20 cellular contexts compared by ENCODE assay signal in genomic region chr19:35454663-35455062, GRCh38. TPM values are rescaled to one million over a fixed set of nuclear protein-coding genes. Genes with fewer than 3 reads are reported as not detected.
DNase-seq lines count a peak whose midpoint lies in the region; ATAC-seq, FAIRE-seq and TF ChIP-seq lines count a peak whose summit lies in the region.
"Had no signal": no experiment of that assay in that cellular context is flagged by ENCODE, and none has a peak within 500 bp of the region (broad histone marks: within the 10 kb centered on the region; RNA-seq: fewer than 3 reads in every experiment).

No MANE protein-coding gene starts in this region.

- no peak overlapping the region for H3K4me3 ChIP-seq in A549
- no peak overlapping the region for H3K4me3 ChIP-seq in HepG2 (replicated peaks in 1 of 3; ENCODE audit: insufficient read depth in 1 of 3, low read depth in 2 of 3, low read length in 3 of 3)
- H3K4me3 ChIP-seq in MG63: no peak overlapping the region

- FAIRE-seq in A549 (lab: Jason Lieb, UNC) (peak; percentile 28), GM12891 (lab: Jason Lieb, UNC) (peak; percentile 69), HepG2 (lab: Jason Lieb, UNC) (no peak)
- FAIRE-seq: D721Med, G401.6 had no signal

- TF ChIP-seq RAD21 in A549 (conservative IDR thresholded peaks at IDR 0.05 in 1 of 2, IDR thresholded peaks at IDR 0.05 in 1 of 2) (no peak), HepG2 (CRISPR knock-in tag; IDR thresholded peaks at IDR 0.05) (no peak)

- DNase-seq in A549 (ENCODE audit: low read depth in 1 of 2, low spot score in 1 of 2): no peak
- DNase-seq in GM12891 (ENCODE audit: insufficient read length, low spot score): no peak
- no peak for DNase-seq in HepG2 (ENCODE audit: low spot score)
- no peak for DNase-seq in progenitor cell of endocrine pancreas (ENCODE audit: low spot score, unreplicated experiment)
- no peak for DNase-seq in head of caudate nucleus
- no peak for DNase-seq in MG63
- DNase-seq: ACHN; BE2C; C1 segment of cervical spinal cord; Caco-2; CD4-positive, CD25-positive, alpha-beta regulatory T cell; CD8-positive, alpha-beta memory T cell; GOT3; H7; HFFc6 had no signal

- no peak for ATAC-seq in A549
- no peak for ATAC-seq in HepG2
- no peak for ATAC-seq in HG02798 (IDR thresholded peaks at IDR 0.05; ENCODE audit: poor library complexity, unreplicated experiment)
- ATAC-seq: HCT116 had no signal

- BruUV-seq in HepG2 (replicated peaks; lab: Mats Ljungman, UMichigan): no TSS peak

- H3K4me1 ChIP-seq in A549 (peaks cover 14% of the 10 kb centered on the region), HepG2 (ENCODE audit: insufficient read depth, low read length) (peaks cover 55% of the 10 kb centered on the region)

- H3K79me2 ChIP-seq in HepG2 (ENCODE audit: insufficient read depth, low read length): no peaks in the 10 kb centered on the region

- no peak overlapping the region for H3K9ac ChIP-seq in HepG2 (ENCODE audit: insufficient read depth, low read depth, low read length)

- no peak overlapping the region for H3K27ac ChIP-seq in A549
- no peak overlapping the region for H3K27ac ChIP-seq in HepG2 (ENCODE audit: extremely low read length, insufficient read depth, low read length)

- H3K27me3 ChIP-seq in HepG2 (ENCODE audit: control insufficient read depth in 1 of 2, insufficient read depth in 2 of 2, low read length in 2 of 2) (peaks cover 2 to 12% of the 10 kb centered on the region in 2 experiments; a peak in 4 of 5 replicates), MG63 (peaks cover 18% of the 10 kb centered on the region)
- H3K27me3 ChIP-seq: BE2C had no signal

- H3K4me1 Mint-ChIP-seq in progenitor cell of endocrine pancreas (ENCODE audit: low read depth): peaks cover 26% of the 10 kb centered on the region

- H3K9me3 ChIP-seq in A549 (no peaks in the 10 kb centered on the region), HepG2 (ENCODE audit: low read length) (no peaks in the 10 kb centered on the region), MG63 (no peaks in the 10 kb centered on the region)
- H3K9me3 ChIP-seq: BE2C, Caco-2 had no signal

- no peak overlapping the region for H3K4me3 Mint-ChIP-seq in progenitor cell of endocrine pancreas (ENCODE audit: low read depth)
- H3K4me3 Mint-ChIP-seq: CD4-positive, CD25-positive, alpha-beta regulatory T cell; CD8-positive, alpha-beta memory T cell; HFFc6 had no signal

- POLR2A ChIA-PET in A549 (lab: Yijun Ruan, JAX) (no interaction called here), HepG2 (lab: Yijun Ruan, JAX) (no interaction called here)

- in situ Hi-C loops in HepG2 (cut with HindIII; ENCODE audit: extremely low pct_ligation_motif_present, low pct_unique_long_range_greater_than_20kb): no loop called here

- intact Hi-C loops in HepG2 (cut with micrococcal nuclease; ENCODE audit: unreplicated experiment): loop anchor here (5.0 kb wide), 1 partner anchor 187 kb away; the partner anchor contains the start of gene USF2
- intact Hi-C loops in head of caudate nucleus (cut with DNase I): no loop called here

- H4K20me1 ChIP-seq in HepG2 (ENCODE audit: insufficient read depth, low read length): no peaks in the 10 kb centered on the region

- no peak for TF ChIP-seq EP300 in A549 (IDR thresholded peaks at IDR 0.05)
- no peak for TF ChIP-seq EP300 in HepG2 (IDR thresholded peaks at IDR 0.05; ENCODE audit: low read depth in 2 of 2, low read length in 2 of 2)
- no peak for TF ChIP-seq EP300 in HepG2 (CRISPR knock-in tag; IDR thresholded peaks at IDR 0.05; ENCODE audit: borderline replicate concordance)

- peak overlapping the region; percentile 73 for H3K27ac Mint-ChIP-seq in progenitor cell of endocrine pancreas
- H3K27ac Mint-ChIP-seq: CD4-positive, CD25-positive, alpha-beta regulatory T cell; CD8-positive, alpha-beta memory T cell; HFFc6 had no signal

- TF ChIP-seq CTCF in A549 (IDR thresholded peaks at IDR 0.05) (no peak), HepG2 (CRISPR knock-in tag; IDR thresholded peaks at IDR 0.05) (no peak), progenitor cell of endocrine pancreas (IDR thresholded peaks at IDR 0.05; ENCODE audit: unreplicated experiment) (no peak)

- H3K4me2 ChIP-seq in A549 (no peak overlapping the region), HepG2 (ENCODE audit: low read depth, low read length) (peak overlapping the region; percentile 9; the same call in 1 of the 2 replicates)

- H3K36me3 ChIP-seq in HepG2 (replicated peaks in 1 of 2; ENCODE audit: control insufficient read depth in 1 of 2, insufficient read depth in 2 of 2, low read length in 2 of 2) (no peaks in the 10 kb centered on the region), MG63 (no peaks in the 10 kb centered on the region)
- H3K36me3 ChIP-seq: BE2C had no signal

- 90% methylated on average over 2 of the region's 2 CpGs for WGBS in A549 (ENCODE audit: missing lambda C conversion rate)
- WGBS in HepG2 (ENCODE audit: low lambda C conversion rate): 44% methylated on average over 2 of the region's 2 CpGs

- no peaks in the 10 kb centered on the region for H3K36me3 Mint-ChIP-seq in progenitor cell of endocrine pancreas (ENCODE audit: insufficient read depth)
- H3K36me3 Mint-ChIP-seq: CD4-positive, CD25-positive, alpha-beta regulatory T cell; CD8-positive, alpha-beta memory T cell had no signal

- CTCF ChIA-PET in A549 (lab: Yijun Ruan, JAX): interaction anchor here (0.9 to 8.5 kb wide), 6 partner anchors 10 to 102 kb away, joined by 3 to 67 read pairs (median 8); no protein-coding TSS in a partner anchor
- CTCF ChIA-PET in HepG2 (lab: Yijun Ruan, JAX; ENCODE audit: low intra/inter-chr PET ratio, low total read pairs): no interaction called here

- no peaks in the 10 kb centered on the region for H3K9me3 Mint-ChIP-seq in progenitor cell of endocrine pancreas (ENCODE audit: low read depth)
- H3K9me3 Mint-ChIP-seq: CD4-positive, CD25-positive, alpha-beta regulatory T cell; CD8-positive, alpha-beta memory T cell; HFFc6 had no signal

- H2AFZ ChIP-seq in HepG2 (ENCODE audit: low read length): no peak overlapping the region

- TF ChIP-seq POLR2A in A549 (IDR thresholded peaks at IDR 0.05; ENCODE audit: low read length) (no peak), GM12891 (IDR thresholded peaks at IDR 0.05; ENCODE audit: low read depth, low read length) (no peak), HepG2 (IDR thresholded peaks at IDR 0.05; ENCODE audit: insufficient read depth in 1 of 2, low read depth in 2 of 2, low read length in 2 of 2) (no peak)

- H3K27me3 Mint-ChIP-seq in progenitor cell of endocrine pancreas: peaks cover 10% of the 10 kb centered on the region
- H3K27me3 Mint-ChIP-seq: CD8-positive, alpha-beta memory T cell had no signal

RNA-seq across cellular contexts. Expression of gene FFAR2, which starts 6.6 kb away (rescaled TPM):
- polyA plus RNA-seq in A549 (2011; rRNA removed) (0.24 and 0.30 TPM in 2 replicates), A549 (2017; fragmentation: RNase III; extraction: RNeasy Plus Mini Kit Qiagen cat#74134 plus additional on column Dnase treatment) (not detected in 3 replicates), HepG2 (2011; rRNA removed) (0.12 and 0.30 TPM in 2 replicates)
- polyA plus RNA-seq in A549 (2012; cell fraction: cytosol; rRNA removed): not detected in 2 replicates
- not detected in 2 replicates for polyA plus RNA-seq in A549 (2012; cell fraction: nucleus; rRNA removed)
- polyA minus RNA-seq in A549 (2011; rRNA and poly(A)+ RNA removed): 0.12 TPM in 1 of 2 replicates, not detected in the other
- 24.9 TPM for polyA plus RNA-seq in GM12891 (2012; ENCODE audit: low read depth, missing spikeins)
- total RNA-seq in HepG2 (2016; rRNA removed; fragmentation: Illumina TruSeq; extraction: Trizol) (not detected in 2 replicates), progenitor cell of endocrine pancreas (1.2 and 1.9 TPM in 2 replicates)
- not detected in 2 replicates for total RNA-seq in HepG2 (2016; cell fraction: cytosol; rRNA removed; fragmentation: Illumina TruSeq; extraction: Trizol; ENCODE audit: low read depth)
- not detected in 2 replicates for total RNA-seq in HepG2 (2016; cell fraction: insoluble cytoplasmic fraction; rRNA removed; fragmentation: Illumina TruSeq; extraction: Trizol)
- not detected in 2 replicates for total RNA-seq in HepG2 (2016; cell fraction: membrane; rRNA removed; fragmentation: Illumina TruSeq; extraction: Trizol)
- not detected in 2 replicates for total RNA-seq in HepG2 (2016; cell fraction: nucleus; rRNA removed; fragmentation: Illumina TruSeq; extraction: Trizol)
- 0.03 and 0.14 TPM in 2 replicates for polyA plus RNA-seq in HepG2 (2011; cell fraction: cytosol; rRNA removed)
- 0.12 TPM in 1 of 2 replicates, not detected in the other for polyA plus RNA-seq in HepG2 (2011; cell fraction: nucleus; rRNA removed)
- 0.31 and 1.2 TPM in 2 replicates for polyA plus RNA-seq in HepG2 (2012)
- not detected in 2 replicates for polyA plus RNA-seq in HepG2 (2016; cell fraction: cytosol; fragmentation: Illumina TruSeq; extraction: Trizol; ENCODE audit: low read depth)
- polyA plus RNA-seq in HepG2 (2016; cell fraction: insoluble cytoplasmic fraction; fragmentation: Illumina TruSeq; extraction: Trizol; ENCODE audit: low read depth): not detected in 2 replicates
- not detected in 2 replicates for polyA plus RNA-seq in HepG2 (2016; cell fraction: membrane; fragmentation: Illumina TruSeq; extraction: Trizol; ENCODE audit: low read depth)
- polyA plus RNA-seq in HepG2 (2016; cell fraction: nucleus; fragmentation: Illumina TruSeq; extraction: Trizol; ENCODE audit: insufficient read depth, low read depth): not detected in 2 replicates
- not detected in 2 replicates for polyA minus RNA-seq in HepG2 (2011; rRNA and poly(A)+ RNA removed; ENCODE audit: low replicate concordance)
- polyA minus RNA-seq in HepG2 (2011; cell fraction: cytosol; rRNA and poly(A)+ RNA removed): not detected in 2 replicates
- polyA minus RNA-seq in HepG2 (2011; cell fraction: nucleus; rRNA and poly(A)+ RNA removed): not detected in 2 replicates
- total RNA-seq in MG63 (2014; rRNA removed; shearing (Covaris generic); ENCODE audit: low replicate concordance): not detected in 2 replicates
- total RNA-seq: A172; Caco-2; CD4-positive, CD25-positive, alpha-beta regulatory T cell; CD8-positive, alpha-beta memory T cell; H7; HFFc6 had no signal
- polyA plus RNA-seq: CD4-positive, CD25-positive, alpha-beta regulatory T cell; CD8-positive, alpha-beta memory T cell had no signal

RNA-seq across cellular contexts. Expression of gene KRTDAP, which starts 35.6 kb away (rescaled TPM):
- polyA plus RNA-seq in A549 (2011; rRNA removed) (not detected in 2 replicates), A549 (2017; fragmentation: RNase III; extraction: RNeasy Plus Mini Kit Qiagen cat#74134 plus additional on column Dnase treatment) (not detected in 3 replicates), HepG2 (2011; rRNA removed) (0.67 and 1.5 TPM in 2 replicates)
- not detected in 2 replicates for polyA plus RNA-seq in A549 (2012; cell fraction: cytosol; rRNA removed)
- polyA plus RNA-seq in A549 (2012; cell fraction: nucleus; rRNA removed): not detected in 2 replicates
- polyA minus RNA-seq in A549 (2011; rRNA and poly(A)+ RNA removed): not detected in 2 replicates
- not detected for polyA plus RNA-seq in GM12891 (2012; ENCODE audit: low read depth, missing spikeins)
- total RNA-seq in HepG2 (2016; rRNA removed; fragmentation: Illumina TruSeq; extraction: Trizol) (0.86 TPM in 1 of 2 replicates, not detected in the other), progenitor cell of endocrine pancreas (1.6 and 4.8 TPM in 2 replicates)
- 1.0 and 1.2 TPM in 2 replicates for total RNA-seq in HepG2 (2016; cell fraction: cytosol; rRNA removed; fragmentation: Illumina TruSeq; extraction: Trizol; ENCODE audit: low read depth)
- not detected in 2 replicates for total RNA-seq in HepG2 (2016; cell fraction: insoluble cytoplasmic fraction; rRNA removed; fragmentation: Illumina TruSeq; extraction: Trizol)
- 0.55 and 0.80 TPM in 2 replicates for total RNA-seq in HepG2 (2016; cell fraction: membrane; rRNA removed; fragmentation: Illumina TruSeq; extraction: Trizol)
- total RNA-seq in HepG2 (2016; cell fraction: nucleus; rRNA removed; fragmentation: Illumina TruSeq; extraction: Trizol): 1.1 TPM in 1 of 2 replicates, not detected in the other
- polyA plus RNA-seq in HepG2 (2011; cell fraction: cytosol; rRNA removed): 0.24 and 0.36 TPM in 2 replicates
- polyA plus RNA-seq in HepG2 (2011; cell fraction: nucleus; rRNA removed): 1.5 and 1.8 TPM in 2 replicates
- polyA plus RNA-seq in HepG2 (2012): 2.0 TPM in 1 of 2 replicates, not detected in the other
- 0.45 and 0.46 TPM in 2 replicates for polyA plus RNA-seq in HepG2 (2016; cell fraction: cytosol; fragmentation: Illumina TruSeq; extraction: Trizol; ENCODE audit: low read depth)
- polyA plus RNA-seq in HepG2 (2016; cell fraction: insoluble cytoplasmic fraction; fragmentation: Illumina TruSeq; extraction: Trizol; ENCODE audit: low read depth): 0.96 TPM in 1 of 2 replicates, not detected in the other
- 0.77 TPM in 1 of 2 replicates, not detected in the other for polyA plus RNA-seq in HepG2 (2016; cell fraction: membrane; fragmentation: Illumina TruSeq; extraction: Trizol; ENCODE audit: low read depth)
- polyA plus RNA-seq in HepG2 (2016; cell fraction: nucleus; fragmentation: Illumina TruSeq; extraction: Trizol; ENCODE audit: insufficient read depth, low read depth): 2.1 TPM in 1 of 2 replicates, not detected in the other
- polyA minus RNA-seq in HepG2 (2011; rRNA and poly(A)+ RNA removed; ENCODE audit: low replicate concordance): not detected in 2 replicates
- polyA minus RNA-seq in HepG2 (2011; cell fraction: cytosol; rRNA and poly(A)+ RNA removed): not detected in 2 replicates
- polyA minus RNA-seq in HepG2 (2011; cell fraction: nucleus; rRNA and poly(A)+ RNA removed): not detected in 2 replicates
- not detected in 2 replicates for total RNA-seq in MG63 (2014; rRNA removed; shearing (Covaris generic); ENCODE audit: low replicate concordance)
- total RNA-seq: A172; Caco-2; CD4-positive, CD25-positive, alpha-beta regulatory T cell; CD8-positive, alpha-beta memory T cell; HFFc6 had no signal
- polyA plus RNA-seq: CD4-positive, CD25-positive, alpha-beta regulatory T cell; CD8-positive, alpha-beta memory T cell had no signal

RNA-seq across cellular contexts. Expression of gene DMKN, which starts 58.8 kb away (rescaled TPM):
- polyA plus RNA-seq in A549 (2011; rRNA removed): 18.0 and 21.5 TPM in 2 replicates
- polyA plus RNA-seq in A549 (2012; cell fraction: cytosol; rRNA removed): 5.7 and 7.9 TPM in 2 replicates
- 5.5 and 8.3 TPM in 2 replicates for polyA plus RNA-seq in A549 (2012; cell fraction: nucleus; rRNA removed)
- polyA plus RNA-seq in A549 (2017; fragmentation: RNase III; extraction: RNeasy Plus Mini Kit Qiagen cat#74134 plus additional on column Dnase treatment): 37.0 to 41.6 TPM (median 40.6 TPM) in 3 replicates
- 8.1 and 12.2 TPM in 2 replicates for polyA minus RNA-seq in A549 (2011; rRNA and poly(A)+ RNA removed)
- 97.6 TPM for polyA plus RNA-seq in GM12891 (2012; ENCODE audit: low read depth, missing spikeins)
- total RNA-seq in HepG2 (2016; rRNA removed; fragmentation: Illumina TruSeq; extraction: Trizol): 57.0 and 57.1 TPM in 2 replicates
- total RNA-seq in HepG2 (2016; cell fraction: cytosol; rRNA removed; fragmentation: Illumina TruSeq; extraction: Trizol; ENCODE audit: low read depth): 52.1 and 71.1 TPM in 2 replicates
- 55.0 and 64.5 TPM in 2 replicates for total RNA-seq in HepG2 (2016; cell fraction: insoluble cytoplasmic fraction; rRNA removed; fragmentation: Illumina TruSeq; extraction: Trizol)
- total RNA-seq in HepG2 (2016; cell fraction: membrane; rRNA removed; fragmentation: Illumina TruSeq; extraction: Trizol): 55.0 and 70.4 TPM in 2 replicates
- 35.2 and 39.1 TPM in 2 replicates for total RNA-seq in HepG2 (2016; cell fraction: nucleus; rRNA removed; fragmentation: Illumina TruSeq; extraction: Trizol)
- polyA plus RNA-seq in HepG2 (2011; rRNA removed): 50.8 and 71.8 TPM in 2 replicates
- polyA plus RNA-seq in HepG2 (2011; cell fraction: cytosol; rRNA removed): 60.5 and 71.9 TPM in 2 replicates
- polyA plus RNA-seq in HepG2 (2011; cell fraction: nucleus; rRNA removed): 113 and 144 TPM in 2 replicates
- polyA plus RNA-seq in HepG2 (2012): 58.5 and 76.3 TPM in 2 replicates
- 63.4 and 84.5 TPM in 2 replicates for polyA plus RNA-seq in HepG2 (2016; cell fraction: cytosol; fragmentation: Illumina TruSeq; extraction: Trizol; ENCODE audit: low read depth)
- polyA plus RNA-seq in HepG2 (2016; cell fraction: insoluble cytoplasmic fraction; fragmentation: Illumina TruSeq; extraction: Trizol; ENCODE audit: low read depth): 82.8 and 88.3 TPM in 2 replicates
- polyA plus RNA-seq in HepG2 (2016; cell fraction: membrane; fragmentation: Illumina TruSeq; extraction: Trizol; ENCODE audit: low read depth): 64.6 and 76.3 TPM in 2 replicates
- polyA plus RNA-seq in HepG2 (2016; cell fraction: nucleus; fragmentation: Illumina TruSeq; extraction: Trizol; ENCODE audit: insufficient read depth, low read depth): 74.9 and 81.7 TPM in 2 replicates
- polyA minus RNA-seq in HepG2 (2011; rRNA and poly(A)+ RNA removed; ENCODE audit: low replicate concordance): 16.2 and 41.7 TPM in 2 replicates
- 9.2 and 13.4 TPM in 2 replicates for polyA minus RNA-seq in HepG2 (2011; cell fraction: cytosol; rRNA and poly(A)+ RNA removed)
- polyA minus RNA-seq in HepG2 (2011; cell fraction: nucleus; rRNA and poly(A)+ RNA removed): 36.8 and 59.8 TPM in 2 replicates
- 201 and 213 TPM in 2 replicates for total RNA-seq in progenitor cell of endocrine pancreas
- not detected in 2 replicates for total RNA-seq in MG63 (2014; rRNA removed; shearing (Covaris generic); ENCODE audit: low replicate concordance)
- total RNA-seq: CD4-positive, CD25-positive, alpha-beta regulatory T cell had no signal

Comparison
In these comparisons a context has a peak if more than half of its experiments do, and no peak if none do; other contexts are left out.
1. RNA of gene DMKN, which starts 58.8 kb away (total RNA-seq): 201 to 213 TPM in progenitor cell of endocrine pancreas and 35.2 to 71.1 TPM in HepG2; not detected in MG63; every median in the first group is over 10 times any median in the second.